ENCODE assay signal across 8 cellular contexts in the genomic region with DNA sequence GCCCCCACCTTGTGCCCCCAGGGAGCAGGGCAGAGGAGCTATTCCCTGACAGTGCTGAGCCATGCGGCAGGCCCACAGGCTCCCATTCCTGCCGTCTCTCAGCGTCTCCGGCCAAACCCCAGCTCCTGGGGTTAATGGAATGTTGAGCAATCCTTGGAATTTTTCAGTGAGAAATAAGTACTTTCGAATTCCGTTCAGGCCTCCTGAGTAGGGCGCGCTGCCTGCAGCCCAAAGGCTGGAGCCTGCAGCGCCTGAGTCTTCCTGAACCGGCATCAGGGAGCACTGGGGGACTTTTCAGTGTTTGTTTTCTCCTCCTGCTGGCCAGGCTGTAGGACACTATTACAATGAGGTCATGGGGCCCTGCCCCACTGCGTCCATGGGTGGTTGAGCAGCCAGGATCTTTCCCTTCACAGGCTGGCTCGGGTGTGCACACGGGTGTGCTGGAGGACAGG. TPM values are rescaled to one million over a fixed set of nuclear protein-coding genes. Genes with fewer than 3 reads are reported as not detected.
DNase-seq lines count a peak whose midpoint lies in the region; ATAC-seq and TF ChIP-seq lines count a peak whose summit lies in the region.

No MANE protein-coding gene starts in this region.

- H3K27me3 Mint-ChIP-seq in activated naive CD8-positive, alpha-beta T cell treated with anti-CD3 and anti-CD28 coated beads, Interleukin-2, amount 50 U/mL, for 24 hours, result peaks cover 2% of the 10 kb centered on the region

- no peaks in the 10 kb centered on the region for H3K9me3 Mint-ChIP-seq in activated naive CD8-positive, alpha-beta T cell treated with anti-CD3 and anti-CD28 coated beads, Interleukin-2, amount 50 U/mL, for 24 hours

- no peak for ATAC-seq in activated naive CD8-positive, alpha-beta T cell treated with anti-CD3 and anti-CD28 coated beads, Interleukin-2, amount 50 U/mL, for 24 hours
- no peak for ATAC-seq in GM21737 (IDR thresholded peaks at IDR 0.05; ENCODE audit: unreplicated experiment)

- peak; percentile 99 for DNase-seq in MG63
- peak; percentile 53 for DNase-seq in epithelial cell of esophagus (ENCODE audit: low read depth)
- peak; percentile 81 for DNase-seq in midbrain (lab: John Stamatoyannopoulos, UW)
- no peak for DNase-seq in NCI-H69 (lab: John Stamatoyannopoulos, UW)
- no peak for DNase-seq in activated naive CD4-positive, alpha-beta T cell treated with Interleukin-2 at 50 U/mL for 16 hours
- DNase-seq in activated naive CD8-positive, alpha-beta T cell treated with anti-CD3 and anti-CD28 coated beads, Interleukin-2, amount 50 U/mL, for 24 hours, result no peak

- no peak overlapping the region for H3K4me3 Mint-ChIP-seq in activated naive CD8-positive, alpha-beta T cell treated with anti-CD3 and anti-CD28 coated beads, Interleukin-2, amount 50 U/mL, for 24 hours

- no peaks in the 10 kb centered on the region for H3K9me3 ChIP-seq in MG63

- H3K4me3 ChIP-seq in MG63 (no peak overlapping the region), epithelial cell of esophagus (ENCODE audit: low read length) (no peak overlapping the region), urinary bladder (ENCODE audit: low read depth, low read length) (no peak overlapping the region)

- H3K27ac Mint-ChIP-seq in activated naive CD8-positive, alpha-beta T cell treated with anti-CD3 and anti-CD28 coated beads, Interleukin-2, amount 50 U/mL, for 24 hours, result no peak overlapping the region

- 19% methylated on average over 13 of the region's 13 CpGs for WGBS in urinary bladder

- no peaks in the 10 kb centered on the region for H3K36me3 Mint-ChIP-seq in activated naive CD8-positive, alpha-beta T cell treated with anti-CD3 and anti-CD28 coated beads, Interleukin-2, amount 50 U/mL, for 24 hours (ENCODE audit: low read depth)

- peak overlapping the region; percentile 78 for H3K27ac ChIP-seq in urinary bladder (ENCODE audit: low read depth)

- peaks cover 6% of the 10 kb centered on the region for H3K4me1 Mint-ChIP-seq in activated naive CD8-positive, alpha-beta T cell treated with anti-CD3 and anti-CD28 coated beads, Interleukin-2, amount 50 U/mL, for 24 hours

- no peaks in the 10 kb centered on the region for H3K27me3 ChIP-seq in MG63

- no peak for TF ChIP-seq CTCF in epithelial cell of esophagus (IDR thresholded peaks at IDR 0.05; ENCODE audit: insufficient read depth, low read depth, low read length, missing control alignments)

- no peaks in the 10 kb centered on the region for H3K4me1 ChIP-seq in urinary bladder (ENCODE audit: insufficient read depth)

- no peaks in the 10 kb centered on the region for H3K36me3 ChIP-seq in MG63
- no peaks in the 10 kb centered on the region for H3K36me3 ChIP-seq in urinary bladder (ENCODE audit: insufficient read depth)

RNA-seq across cellular contexts. Expression of gene CSF1, which starts 33.3 kb away (rescaled TPM):
- 155 and 224 TPM in 2 replicates for total RNA-seq in MG63 (2014; rRNA removed; shearing (Covaris generic); ENCODE audit: low replicate concordance)
- 10.9 TPM for total RNA-seq in urinary bladder
- 56.2 TPM for polyA plus RNA-seq in urinary bladder

Comparison
In these comparisons a context has a peak if more than half of its experiments do, and no peak if none do; other contexts are left out.
1. DNase-seq: peak in MG63 (single experiment), epithelial cell of esophagus (single experiment) and midbrain (single experiment); none in NCI-H69 (single experiment), activated naive CD4-positive, alpha-beta T cell treated with Interleukin-2 at 50 U/mL for 16 hours (single experiment) and activated naive CD8-positive, alpha-beta T cell treated with anti-CD3 and anti-CD28 coated beads, Interleukin-2, amount 50 U/mL, for 24 hours (single experiment).
2. RNA of gene CSF1, which starts 33.3 kb away (total RNA-seq): 155 to 224 TPM in MG63; 10.9 TPM in urinary bladder (single experiment); every median in the first group is over 10 times any median in the second.